In the genomic region with DNA sequence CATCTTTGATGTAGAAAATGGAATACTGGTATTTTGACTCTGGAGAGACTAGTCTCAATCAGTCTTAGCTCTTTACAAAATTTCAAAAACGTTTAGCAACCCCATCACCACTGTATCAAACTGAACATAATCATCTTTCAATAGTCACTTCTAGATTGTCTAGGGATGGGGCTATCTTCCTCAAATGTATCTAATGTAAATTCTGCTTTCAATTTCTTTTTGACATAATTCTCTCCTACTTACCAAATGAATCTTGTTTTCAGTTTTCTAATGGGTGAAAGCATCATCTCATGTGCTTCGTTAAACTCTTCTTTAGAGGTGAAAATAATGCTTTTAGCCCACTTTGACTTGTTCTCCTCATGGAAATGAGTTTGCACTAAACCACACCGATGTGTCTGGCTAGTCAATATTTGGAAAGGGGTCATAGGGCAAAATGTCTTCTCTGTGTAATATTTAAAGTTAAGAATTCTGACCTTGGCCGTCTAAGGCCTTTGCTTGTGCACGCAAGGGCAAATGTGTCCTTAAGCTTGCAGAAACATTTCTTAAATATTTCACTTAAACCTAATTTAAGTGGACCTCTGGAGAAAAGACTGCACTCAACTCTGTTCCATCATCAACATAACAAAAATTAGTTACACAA, we compare ENCODE assay signal across 1 cellular context.
TF ChIP-seq lines count a peak whose summit lies in the region.

No MANE protein-coding gene starts in this region.

TF ChIP-seq in HepG2, 621 proteins besides CTCF, POLR2A, EP300 and RAD21 (continued from another document):
- TF ChIP-seq, protein P1, sequence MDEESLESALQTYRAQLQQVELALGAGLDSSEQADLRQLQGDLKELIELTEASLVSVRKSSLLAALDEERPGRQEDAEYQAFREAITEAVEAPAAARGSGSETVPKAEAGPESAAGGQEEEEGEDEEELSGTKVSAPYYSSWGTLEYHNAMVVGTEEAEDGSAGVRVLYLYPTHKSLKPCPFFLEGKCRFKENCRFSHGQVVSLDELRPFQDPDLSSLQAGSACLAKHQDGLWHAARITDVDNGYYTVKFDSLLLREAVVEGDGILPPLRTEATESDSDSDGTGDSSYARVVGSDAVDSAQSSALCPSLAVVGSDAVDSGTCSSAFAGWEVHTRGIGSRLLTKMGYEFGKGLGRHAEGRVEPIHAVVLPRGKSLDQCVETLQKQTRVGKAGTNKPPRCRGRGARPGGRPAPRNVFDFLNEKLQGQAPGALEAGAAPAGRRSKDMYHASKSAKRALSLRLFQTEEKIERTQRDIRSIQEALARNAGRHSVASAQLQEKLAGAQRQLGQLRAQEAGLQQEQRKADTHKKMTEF (CRISPR knock-in tag; IDR thresholded peaks at IDR 0.05), result peak; percentile 37; the same call in 1 of the 2 replicates
- TF ChIP-seq AGO1 (IDR thresholded peaks at IDR 0.05; ENCODE audit: low read depth, low read length, poor library complexity, severe bottlenecking) (no peak), SKI (IDR thresholded peaks at IDR 0.05; ENCODE audit: partially characterized antibody) (peak; percentile 57), SAP130 (CRISPR knock-in tag; IDR thresholded peaks at IDR 0.05; ENCODE audit: low read depth) (peak; percentile 44), PPARG (CRISPR knock-in tag; conservative IDR thresholded peaks at IDR 0.05) (peak; percentile 90), RXRB (CRISPR knock-in tag; IDR thresholded peaks at IDR 0.05; ENCODE audit: borderline replicate concordance) (peak; percentile 76), HNF4A (CRISPR knock-in tag; IDR thresholded peaks at IDR 0.05) (peak; percentile 65), NR2F1 (CRISPR knock-in tag; IDR thresholded peaks at IDR 0.05) (peak; percentile 70 to 84; a peak in 3 of 4 replicates), STAG1 (CRISPR knock-in tag; IDR thresholded peaks at IDR 0.05) (no peak), NR2F2 (IDR thresholded peaks at IDR 0.05; ENCODE audit: borderline replicate concordance, low read depth) (peak; percentile 87; the same call in 1 of the 2 replicates), ZNF780A (CRISPR knock-in tag; IDR thresholded peaks at IDR 0.05) (no peak), NRL (CRISPR knock-in tag; IDR thresholded peaks at IDR 0.05; ENCODE audit: borderline replicate concordance) (no peak)
- TF ChIP-seq, protein P2, sequence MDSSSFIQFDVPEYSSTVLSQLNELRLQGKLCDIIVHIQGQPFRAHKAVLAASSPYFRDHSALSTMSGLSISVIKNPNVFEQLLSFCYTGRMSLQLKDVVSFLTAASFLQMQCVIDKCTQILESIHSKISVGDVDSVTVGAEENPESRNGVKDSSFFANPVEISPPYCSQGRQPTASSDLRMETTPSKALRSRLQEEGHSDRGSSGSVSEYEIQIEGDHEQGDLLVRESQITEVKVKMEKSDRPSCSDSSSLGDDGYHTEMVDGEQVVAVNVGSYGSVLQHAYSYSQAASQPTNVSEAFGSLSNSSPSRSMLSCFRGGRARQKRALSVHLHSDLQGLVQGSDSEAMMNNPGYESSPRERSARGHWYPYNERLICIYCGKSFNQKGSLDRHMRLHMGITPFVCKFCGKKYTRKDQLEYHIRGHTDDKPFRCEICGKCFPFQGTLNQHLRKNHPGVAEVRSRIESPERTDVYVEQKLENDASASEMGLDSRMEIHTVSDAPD (CRISPR knock-in tag; IDR thresholded peaks at IDR 0.05), result 0 out of 2 replicates have a peak, but pooled peaks have one; percentile 9
- TF ChIP-seq, protein P3, sequence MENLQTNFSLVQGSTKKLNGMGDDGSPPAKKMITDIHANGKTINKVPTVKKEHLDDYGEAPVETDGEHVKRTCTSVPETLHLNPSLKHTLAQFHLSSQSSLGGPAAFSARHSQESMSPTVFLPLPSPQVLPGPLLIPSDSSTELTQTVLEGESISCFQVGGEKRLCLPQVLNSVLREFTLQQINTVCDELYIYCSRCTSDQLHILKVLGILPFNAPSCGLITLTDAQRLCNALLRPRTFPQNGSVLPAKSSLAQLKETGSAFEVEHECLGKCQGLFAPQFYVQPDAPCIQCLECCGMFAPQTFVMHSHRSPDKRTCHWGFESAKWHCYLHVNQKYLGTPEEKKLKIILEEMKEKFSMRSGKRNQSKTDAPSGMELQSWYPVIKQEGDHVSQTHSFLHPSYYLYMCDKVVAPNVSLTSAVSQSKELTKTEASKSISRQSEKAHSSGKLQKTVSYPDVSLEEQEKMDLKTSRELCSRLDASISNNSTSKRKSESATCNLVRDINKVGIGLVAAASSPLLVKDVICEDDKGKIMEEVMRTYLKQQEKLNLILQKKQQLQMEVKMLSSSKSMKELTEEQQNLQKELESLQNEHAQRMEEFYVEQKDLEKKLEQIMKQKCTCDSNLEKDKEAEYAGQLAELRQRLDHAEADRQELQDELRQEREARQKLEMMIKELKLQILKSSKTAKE (CRISPR knock-in tag; IDR thresholded peaks at IDR 0.05; ENCODE audit: borderline replicate concordance), result 0 out of 2 replicates have a peak, but pooled peaks have one; percentile 30
